Comparison of ENCODE assay signal across 8 cellular contexts in genomic region chr15:50880651-50881114, GRCh38. TPM values are rescaled to one million over a fixed set of nuclear protein-coding genes. Genes with fewer than 3 reads are reported as not detected.
DNase-seq lines count a peak whose midpoint lies in the region; ATAC-seq and TF ChIP-seq lines count a peak whose summit lies in the region.

No MANE protein-coding gene starts in this region.

- H3K27me3 ChIP-seq in BLaER1 treated with 17β-estradiol and CSF1 and Interleukin-3, amounts not matched to agents 10 nM and 100 nM: no peaks in the 10 kb centered on the region
- H3K27me3 ChIP-seq in body of pancreas: no peaks in the 10 kb centered on the region

- no peaks in the 10 kb centered on the region for H4K20me1 ChIP-seq in BLaER1 treated with 17β-estradiol and CSF1 and Interleukin-3, amounts not matched to agents 10 nM and 100 nM

- TF ChIP-seq POLR2A in body of pancreas (IDR thresholded peaks at IDR 0.05): no peak

- DNase-seq in NOMO-1 treated with DMSO at 0.1 percent for 48 hours (lab: John Stamatoyannopoulos, UW; ENCODE audit: unreplicated experiment) (peak; percentile 72), epithelial cell of prostate (ENCODE audit: low read depth, low spot score) (no peak), cerebellum (ENCODE audit: low spot score) (no peak), body of pancreas (no peak)

- H3K4me1 ChIP-seq in BLaER1 treated with 17β-estradiol and CSF1 and Interleukin-3, amounts not matched to agents 10 nM and 100 nM: peaks cover 74 to 95% (median 88%) of the 10 kb centered on the region in 10 experiments
- H3K4me1 ChIP-seq in body of pancreas: peaks cover 23% of the 10 kb centered on the region

- ATAC-seq in GM21447 (IDR thresholded peaks at IDR 0.05; ENCODE audit: unreplicated experiment) (peak; percentile 35), HG03039 (IDR thresholded peaks at IDR 0.05; ENCODE audit: unreplicated experiment) (no peak), esophagus mucosa (no peak), body of pancreas (no peak)

- no peaks in the 10 kb centered on the region for H3K9me3 ChIP-seq in BLaER1 treated with 17β-estradiol and CSF1 and Interleukin-3, amounts not matched to agents 10 nM and 100 nM (replicated peaks in 1 of 11)
- H3K9me3 ChIP-seq in body of pancreas: no peaks in the 10 kb centered on the region

- peak overlapping the region; percentile 77 to 92 (median 88) for H3K27ac ChIP-seq in BLaER1 treated with 17β-estradiol and CSF1 and Interleukin-3, amounts not matched to agents 10 nM and 100 nM
- peak overlapping the region; percentile 99 for H3K27ac ChIP-seq in epithelial cell of prostate
- peak overlapping the region in 1 of 4 donors; percentile 18 for H3K27ac ChIP-seq in body of pancreas

- H3K36me3 ChIP-seq in BLaER1 treated with 17β-estradiol and CSF1 and Interleukin-3, amounts not matched to agents 10 nM and 100 nM: no peaks in the 10 kb centered on the region
- no peaks in the 10 kb centered on the region for H3K36me3 ChIP-seq in body of pancreas (replicated peaks in 1 of 2; ENCODE audit: insufficient read depth in 1 of 2, low read depth in 2 of 2)

- intact Hi-C loops in body of pancreas (cut with DNase I): loop anchor here (5.0 kb wide), 1 partner anchor 203 kb away; no protein-coding TSS in a partner anchor

- peak overlapping the region in 4 of 10 experiments; percentile 6 to 38 (median 20); a peak in 5 of 20 replicates for H3K4me3 ChIP-seq in BLaER1 treated with 17β-estradiol and CSF1 and Interleukin-3, amounts not matched to agents 10 nM and 100 nM
- no peak overlapping the region for H3K4me3 ChIP-seq in body of pancreas

- peak overlapping the region; percentile 42 to 91 (median 77) for H3K4me2 ChIP-seq in BLaER1 treated with 17β-estradiol and CSF1 and Interleukin-3, amounts not matched to agents 10 nM and 100 nM

- H3K9ac ChIP-seq in BLaER1 treated with 17β-estradiol and CSF1 and Interleukin-3, amounts not matched to agents 10 nM and 100 nM: peak overlapping the region; percentile 58 to 76 (median 71)

- TF ChIP-seq CTCF in body of pancreas (IDR thresholded peaks at IDR 0.05): no peak

- WGBS in body of pancreas, 2 donors: 93 to 94% methylated on average over 2 of the region's 2 CpGs

RNA-seq across cellular contexts. Expression of gene AP4E1, which starts 27.8 kb away (rescaled TPM):
- 13.4 TPM for total RNA-seq in cerebellum
- 8.0 TPM for total RNA-seq in esophagus mucosa
- total RNA-seq in body of pancreas: 1 to 10 TPM; 3.4 to 3.6 TPM
